Comparison of ENCODE assay signal across 29 cellular contexts in the genomic region with DNA sequence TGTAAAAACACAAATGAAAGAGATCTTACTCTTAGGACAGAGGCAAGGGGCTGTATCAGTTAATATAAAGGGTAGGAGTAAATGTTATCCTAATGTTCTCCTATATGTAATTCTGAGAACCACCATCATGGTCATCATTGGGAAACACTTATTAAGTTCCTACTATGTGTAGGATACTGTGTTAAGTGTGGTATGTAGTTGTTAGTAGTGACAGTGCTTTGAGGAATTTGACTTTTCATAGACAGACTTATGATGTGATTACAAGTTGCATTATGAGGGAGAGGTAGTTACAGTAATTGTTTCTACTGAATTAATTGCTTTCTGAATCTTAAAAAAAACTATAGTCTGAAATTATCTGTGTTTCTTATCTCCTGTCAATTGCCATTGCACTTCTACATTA.
"Had no signal": no experiment of that assay in that cellular context is flagged by ENCODE, and none has a peak within 500 bp of the region (broad histone marks: within the 10 kb centered on the region; RNA-seq: fewer than 3 reads in every experiment).

No MANE protein-coding gene starts in this region.

- H3K4me1 ChIP-seq: lower lobe of right lung, right atrium auricular region, right lobe of liver, stomach, testis, thyroid gland, transverse colon, upper lobe of left lung, vagina had no signal

- H3K27ac Mint-ChIP-seq: natural killer cell, nephron progenitor cell, neural progenitor cell, progenitor cell of endocrine pancreas had no signal

- H3K27ac ChIP-seq: hepatocyte, lower lobe of right lung, neutrophil, ovary, right atrium auricular region, right lobe of liver, skin epidermis, stomach, testis, thyroid gland, transverse colon, upper lobe of left lung, vagina had no signal

- H3K9ac ChIP-seq: neural progenitor cell had no signal

- H3K36me3 Mint-ChIP-seq: natural killer cell had no signal

- H2AFZ ChIP-seq: hepatocyte, neural progenitor cell had no signal

- H3K27me3 Mint-ChIP-seq: progenitor cell of endocrine pancreas; stimulated activated naive B cell treated with anti-CD40 and anti-IgM and Interleukin-4, amounts not matched to agents 10 μg/mL and 1 μg/mL and 100 μg/mL, for 72 hours had no signal

- H3K4me3 Mint-ChIP-seq: natural killer cell; nephron progenitor cell; neural progenitor cell; stimulated activated naive B cell treated with anti-CD40 and anti-IgM and Interleukin-4, amounts not matched to agents 10 μg/mL and 1 μg/mL and 100 μg/mL, for 72 hours had no signal

- H3K27me3 ChIP-seq: hepatocyte, neural progenitor cell, neutrophil, ovary, right atrium auricular region, right lobe of liver, stomach, testis, thyroid gland, transverse colon, upper lobe of left lung, vagina had no signal

- H3K9me3 ChIP-seq: lower lobe of right lung, neutrophil, ovary, right atrium auricular region, right lobe of liver, stomach, testis, thyroid gland, transverse colon, upper lobe of left lung, vagina had no signal

- H3K79me2 ChIP-seq: hepatocyte had no signal

- H3K4me3 ChIP-seq: hepatocyte, lower lobe of right lung, neural progenitor cell, ovary, right atrium auricular region, right lobe of liver, skin epidermis, stomach, testis, thyroid gland, transverse colon, upper lobe of left lung, vagina had no signal

- H3K9me3 Mint-ChIP-seq: natural killer cell; nephron progenitor cell; neural progenitor cell; stimulated activated naive B cell treated with anti-CD40 and anti-IgM and Interleukin-4, amounts not matched to agents 10 μg/mL and 1 μg/mL and 100 μg/mL, for 72 hours had no signal

- ATAC-seq: left cardiac atrium; left lobe of liver; lower lobe of right lung; natural killer cell; right lobe of liver; stimulated activated naive B cell treated with anti-CD40 and anti-IgM and Interleukin-4, amounts not matched to agents 10 μg/mL and 1 μg/mL and 100 μg/mL, for 72 hours; stimulated activated naive CD8-positive, alpha-beta T cell treated with anti-CD3 and anti-CD28 coated beads, Interleukin-15, Interleukin-2, amounts not matched to agents 100 U/mL and 50 U/mL, for 24 hours had no signal

- H3K4me1 Mint-ChIP-seq: natural killer cell; nephron progenitor cell; neural progenitor cell; stimulated activated naive B cell treated with anti-CD40 and anti-IgM and Interleukin-4, amounts not matched to agents 10 μg/mL and 1 μg/mL and 100 μg/mL, for 72 hours had no signal

- DNase-seq: kidney glomerular epithelial cell; left cardiac atrium; lower lobe of right lung; mammary epithelial cell; mesenchymal stem cell; natural killer cell; nephron progenitor cell; occipital lobe; ovary; right lobe of liver; stimulated activated CD4-positive, alpha-beta T cell treated with anti-CD3 and anti-CD28 coated beads, Interleukin-12 subunit alpha, Interleukin-12 subunit beta, amount 100 ng/mL, for 4 hours; stimulated activated CD4-positive, alpha-beta T cell treated with anti-CD3 and anti-CD28 coated beads, Interleukin-15, amount 100 ng/mL, for 24 hours; stimulated activated CD4-positive, alpha-beta T cell treated with anti-CD3 and anti-CD28 coated beads, Interleukin-2, amount 100 ng/mL, for 24 hours; stimulated activated CD4-positive, alpha-beta T cell treated with anti-CD3 and anti-CD28 coated beads, Interleukin-4, amount 100 ng/mL, for 1 hour; stimulated activated naive B cell treated with anti-CD40 and anti-IgM and Interleukin-4, amounts not matched to agents 10 μg/mL and 1 μg/mL and 100 μg/mL, for 72 hours; stimulated activated naive CD8-positive, alpha-beta T cell treated with anti-CD3 and anti-CD28 coated beads, Interleukin-15, Interleukin-2, amounts not matched to agents 100 U/mL and 50 U/mL, for 24 hours; stomach; testis; thyroid gland; transverse colon; upper lobe of left lung had no signal

- H3K36me3 ChIP-seq: ovary had no signal

- H3K4me2 ChIP-seq: hepatocyte, neural progenitor cell had no signal
